1 cellular context compared by ENCODE assay signal in genomic region chr1:212558665-212559480, GRCh38.
TF ChIP-seq lines count a peak whose summit lies in the region.

No MANE protein-coding gene starts in this region.

TF ChIP-seq in HepG2, 621 proteins besides CTCF, POLR2A, EP300 and RAD21 (continued from another document and continues in another):
- TF ChIP-seq IKZF1 (IDR thresholded peaks at IDR 0.05) (no peak), PHF5A (CRISPR knock-in tag; IDR thresholded peaks at IDR 0.05; ENCODE audit: low read depth, unreplicated experiment) (no peak), STAT5B (CRISPR knock-in tag; IDR thresholded peaks at IDR 0.05) (no peak), SALL1 (CRISPR knock-in tag; IDR thresholded peaks at IDR 0.05) (no peak), ZNF329 (CRISPR knock-in tag; IDR thresholded peaks at IDR 0.05; ENCODE audit: low read depth) (no peak), ETV5 (CRISPR knock-in tag; IDR thresholded peaks at IDR 0.05; ENCODE audit: borderline replicate concordance) (no peak), HNRNPL (IDR thresholded peaks at IDR 0.05; ENCODE audit: low read depth, low read length) (no peak), MAF1 (CRISPR knock-in tag; IDR thresholded peaks at IDR 0.05; ENCODE audit: borderline replicate concordance) (no peak), SIX4 (CRISPR knock-in tag; IDR thresholded peaks at IDR 0.05) (no peak), ZNF709 (CRISPR knock-in tag; IDR thresholded peaks at IDR 0.05) (no peak), SYNCRIP (IDR thresholded peaks at IDR 0.05; ENCODE audit: insufficient read depth, low read depth, low read length) (no peak), HINFP (CRISPR knock-in tag; IDR thresholded peaks at IDR 0.05; ENCODE audit: low read depth) (no peak), ONECUT2 (CRISPR knock-in tag; IDR thresholded peaks at IDR 0.05) (no peak), SIN3A (IDR thresholded peaks at IDR 0.05; ENCODE audit: borderline replicate concordance, low read depth, low read length) (no peak), HDAC6 (IDR thresholded peaks at IDR 0.05; ENCODE audit: low read depth, low read length) (no peak), NR1H2 (CRISPR knock-in tag; IDR thresholded peaks at IDR 0.05; ENCODE audit: borderline replicate concordance, low read depth) (no peak), ZNF710 (CRISPR knock-in tag; IDR thresholded peaks at IDR 0.05; ENCODE audit: borderline replicate concordance) (no peak), NFYC (CRISPR knock-in tag; IDR thresholded peaks at IDR 0.05) (no peak), ZNF800 (CRISPR knock-in tag; IDR thresholded peaks at IDR 0.05) (0 out of 2 replicates have a peak, but pooled peaks have one; percentile 55), KLF6 (CRISPR knock-in tag; IDR thresholded peaks at IDR 0.05) (peak; percentile 42; the same call in 1 of the 2 replicates), ZBTB38 (CRISPR knock-in tag; IDR thresholded peaks at IDR 0.05) (no peak), TBP (CRISPR knock-in tag; IDR thresholded peaks at IDR 0.05) (no peak), SSRP1 (CRISPR knock-in tag; IDR thresholded peaks at IDR 0.05) (no peak), HOMEZ (CRISPR knock-in tag; IDR thresholded peaks at IDR 0.05; ENCODE audit: low read depth) (peak; percentile 35; the same call in 1 of the 2 replicates), FOSL1 (CRISPR knock-in tag; IDR thresholded peaks at IDR 0.05; ENCODE audit: borderline replicate concordance) (peak; percentile 72), ZBTB33 (CRISPR knock-in tag; IDR thresholded peaks at IDR 0.05) (no peak), ZNF788 (CRISPR knock-in tag; IDR thresholded peaks at IDR 0.05; ENCODE audit: borderline replicate concordance) (no peak), PTBP1 (IDR thresholded peaks at IDR 0.05; ENCODE audit: low read depth, low read length, poor library complexity, severe bottlenecking) (peak; percentile 61), THRA (CRISPR knock-in tag; IDR thresholded peaks at IDR 0.05; ENCODE audit: borderline replicate concordance) (peak; percentile 81; the same call in 1 of the 2 replicates), XBP1 (CRISPR knock-in tag; IDR thresholded peaks at IDR 0.05) (no peak), ZNF614 (CRISPR knock-in tag; IDR thresholded peaks at IDR 0.05; ENCODE audit: borderline replicate concordance) (peak; percentile 34; the same call in 1 of the 2 replicates), ZSCAN22 (CRISPR knock-in tag; IDR thresholded peaks at IDR 0.05) (no peak), ZFP82 (CRISPR knock-in tag; IDR thresholded peaks at IDR 0.05; ENCODE audit: borderline replicate concordance) (no peak), ZNF33B (CRISPR knock-in tag; IDR thresholded peaks at IDR 0.05) (peak; percentile 82; the same call in 1 of the 2 replicates), MAFG (CRISPR knock-in tag; IDR thresholded peaks at IDR 0.05) (no peak), ATF2 (CRISPR knock-in tag; IDR thresholded peaks at IDR 0.05) (peak; percentile 97), NCOR1 (IDR thresholded peaks at IDR 0.05; ENCODE audit: borderline replicate concordance, low read length) (no peak), ZNF883 (CRISPR knock-in tag; IDR thresholded peaks at IDR 0.05; ENCODE audit: not compliant biosample characterization) (peak; percentile 37), PRDM10 (CRISPR knock-in tag; IDR thresholded peaks at IDR 0.05; ENCODE audit: low read depth) (no peak), ARID2 (CRISPR knock-in tag; IDR thresholded peaks at IDR 0.05; ENCODE audit: borderline replicate concordance) (no peak)
- TF ChIP-seq, protein P1, sequence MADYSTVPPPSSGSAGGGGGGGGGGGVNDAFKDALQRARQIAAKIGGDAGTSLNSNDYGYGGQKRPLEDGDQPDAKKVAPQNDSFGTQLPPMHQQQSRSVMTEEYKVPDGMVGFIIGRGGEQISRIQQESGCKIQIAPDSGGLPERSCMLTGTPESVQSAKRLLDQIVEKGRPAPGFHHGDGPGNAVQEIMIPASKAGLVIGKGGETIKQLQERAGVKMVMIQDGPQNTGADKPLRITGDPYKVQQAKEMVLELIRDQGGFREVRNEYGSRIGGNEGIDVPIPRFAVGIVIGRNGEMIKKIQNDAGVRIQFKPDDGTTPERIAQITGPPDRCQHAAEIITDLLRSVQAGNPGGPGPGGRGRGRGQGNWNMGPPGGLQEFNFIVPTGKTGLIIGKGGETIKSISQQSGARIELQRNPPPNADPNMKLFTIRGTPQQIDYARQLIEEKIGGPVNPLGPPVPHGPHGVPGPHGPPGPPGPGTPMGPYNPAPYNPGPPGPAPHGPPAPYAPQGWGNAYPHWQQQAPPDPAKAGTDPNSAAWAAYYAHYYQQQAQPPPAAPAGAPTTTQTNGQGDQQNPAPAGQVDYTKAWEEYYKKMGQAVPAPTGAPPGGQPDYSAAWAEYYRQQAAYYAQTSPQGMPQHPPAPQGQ (CRISPR knock-in tag; IDR thresholded peaks at IDR 0.05; ENCODE audit: borderline replicate concordance): no peak
- TF ChIP-seq, protein P2, sequence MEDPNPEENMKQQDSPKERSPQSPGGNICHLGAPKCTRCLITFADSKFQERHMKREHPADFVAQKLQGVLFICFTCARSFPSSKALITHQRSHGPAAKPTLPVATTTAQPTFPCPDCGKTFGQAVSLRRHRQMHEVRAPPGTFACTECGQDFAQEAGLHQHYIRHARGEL (CRISPR knock-in tag; IDR thresholded peaks at IDR 0.05): no peak
- TF ChIP-seq, protein P3, sequence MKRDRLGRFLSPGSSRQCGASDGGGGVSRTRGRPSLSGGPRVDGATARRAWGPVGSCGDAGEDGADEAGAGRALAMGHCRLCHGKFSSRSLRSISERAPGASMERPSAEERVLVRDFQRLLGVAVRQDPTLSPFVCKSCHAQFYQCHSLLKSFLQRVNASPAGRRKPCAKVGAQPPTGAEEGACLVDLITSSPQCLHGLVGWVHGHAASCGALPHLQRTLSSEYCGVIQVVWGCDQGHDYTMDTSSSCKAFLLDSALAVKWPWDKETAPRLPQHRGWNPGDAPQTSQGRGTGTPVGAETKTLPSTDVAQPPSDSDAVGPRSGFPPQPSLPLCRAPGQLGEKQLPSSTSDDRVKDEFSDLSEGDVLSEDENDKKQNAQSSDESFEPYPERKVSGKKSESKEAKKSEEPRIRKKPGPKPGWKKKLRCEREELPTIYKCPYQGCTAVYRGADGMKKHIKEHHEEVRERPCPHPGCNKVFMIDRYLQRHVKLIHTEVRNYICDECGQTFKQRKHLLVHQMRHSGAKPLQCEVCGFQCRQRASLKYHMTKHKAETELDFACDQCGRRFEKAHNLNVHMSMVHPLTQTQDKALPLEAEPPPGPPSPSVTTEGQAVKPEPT (CRISPR knock-in tag; IDR thresholded peaks at IDR 0.05; ENCODE audit: low read depth): no peak
